In genomic region chr15:26702381-26702780, GRCh38 we compare ENCODE assay signal across 26 cellular contexts.
"Had no signal": no experiment of that assay in that cellular context is flagged by ENCODE, and none has a peak within 500 bp of the region (broad histone marks: within the 10 kb centered on the region; RNA-seq: fewer than 3 reads in every experiment).

No MANE protein-coding gene starts in this region.

- H3K4me1 Mint-ChIP-seq: activated naive CD8-positive, alpha-beta T cell treated with anti-CD3 and anti-CD28 coated beads, Interleukin-2, amount 10 ng/mL, durations not matched to agents 7 days and 5 days; central memory CD8-positive, alpha-beta T cell; natural killer cell had no signal

- H3K36me3 Mint-ChIP-seq: activated naive CD8-positive, alpha-beta T cell treated with anti-CD3 and anti-CD28 coated beads, Interleukin-2, amount 10 ng/mL, durations not matched to agents 7 days and 5 days; natural killer cell had no signal

- ATAC-seq: activated T-cell treated with anti-CD3 and anti-CD28 coated beads, Interleukin-2, amount 50 U/mL, for 4 hours; effector memory CD8-positive, alpha-beta T cell; esophagus mucosa; natural killer cell had no signal

- H3K27ac ChIP-seq: breast epithelium, hepatocyte, prostate gland, spleen, testis, uterus had no signal

- H3K4me3 ChIP-seq: breast epithelium, hepatocyte, prostate gland, spleen, testis, uterus had no signal

- H3K27me3 ChIP-seq: breast epithelium, hepatocyte, spleen, testis, uterus had no signal

- H3K27me3 Mint-ChIP-seq: activated naive CD8-positive, alpha-beta T cell treated with anti-CD3 and anti-CD28 coated beads, Interleukin-2, amount 10 ng/mL, durations not matched to agents 7 days and 5 days; central memory CD8-positive, alpha-beta T cell; effector memory CD8-positive, alpha-beta T cell had no signal

- DNase-seq: activated CD4-positive, alpha-beta T cell treated with anti-CD3 and anti-CD28 coated beads for 4 hours; activated CD4-positive, alpha-beta T cell treated with anti-CD3 and anti-CD28 coated beads, Interleukin-2, amount 50 U/mL, for 48 hours; activated CD4-positive, CD25-positive, alpha-beta regulatory T cell; activated CD8-positive, alpha-beta memory T cell treated with anti-CD3 and anti-CD28 coated beads, Interleukin-2, amount 50 U/mL, for 48 hours; activated naive CD4-positive, alpha-beta T cell treated with Interleukin-2 at 50 U/mL for 16 hours; activated naive CD8-positive, alpha-beta T cell treated with anti-CD3 and anti-CD28 coated beads, Interleukin-2, amount 10 ng/mL, durations not matched to agents 7 days and 5 days; activated T-cell treated with anti-CD3 and anti-CD28 coated beads, Interleukin-2, amount 50 U/mL, for 4 hours; amniotic stem cell; effector memory CD8-positive, alpha-beta T cell; foreskin melanocyte; midbrain; natural killer cell; spleen; stimulated activated CD4-positive, alpha-beta T cell treated with anti-CD3 and anti-CD28 coated beads, Interleukin-4, amount 100 ng/mL, for 1 hour; stimulated activated naive CD4-positive, alpha-beta T cell; testis; trophoblast cell; uterus had no signal

- H3K27ac Mint-ChIP-seq: activated naive CD8-positive, alpha-beta T cell treated with anti-CD3 and anti-CD28 coated beads, Interleukin-2, amount 10 ng/mL, durations not matched to agents 7 days and 5 days; activated T-helper 2 cell treated with anti-CD3 and anti-CD28 coated beads, Interferon-gamma antibody, Interleukin-2, Interleukin-4, amounts not matched to agents 10 μg/mL and 5 μg/mL and 100 μg/mL, durations not matched to agents 14 hours and 24 hours and 36 hours; effector memory CD8-positive, alpha-beta T cell; natural killer cell had no signal

- H3K9me3 ChIP-seq: prostate gland, testis, uterus had no signal

- H3K36me3 ChIP-seq: breast epithelium, prostate gland, spleen, uterus had no signal

- H3K4me3 Mint-ChIP-seq: activated naive CD8-positive, alpha-beta T cell treated with anti-CD3 and anti-CD28 coated beads, Interleukin-2, amount 10 ng/mL, durations not matched to agents 7 days and 5 days; activated T-cell treated with anti-CD3 and anti-CD28 coated beads, Interleukin-2, amount 50 U/mL, for 4 hours; central memory CD8-positive, alpha-beta T cell; effector memory CD8-positive, alpha-beta T cell; natural killer cell had no signal

- FAIRE-seq: colon, endothelial cell of umbilical vein had no signal

- H3K4me1 ChIP-seq: breast epithelium, prostate gland, spleen, testis, uterus had no signal
